In the genomic region with DNA sequence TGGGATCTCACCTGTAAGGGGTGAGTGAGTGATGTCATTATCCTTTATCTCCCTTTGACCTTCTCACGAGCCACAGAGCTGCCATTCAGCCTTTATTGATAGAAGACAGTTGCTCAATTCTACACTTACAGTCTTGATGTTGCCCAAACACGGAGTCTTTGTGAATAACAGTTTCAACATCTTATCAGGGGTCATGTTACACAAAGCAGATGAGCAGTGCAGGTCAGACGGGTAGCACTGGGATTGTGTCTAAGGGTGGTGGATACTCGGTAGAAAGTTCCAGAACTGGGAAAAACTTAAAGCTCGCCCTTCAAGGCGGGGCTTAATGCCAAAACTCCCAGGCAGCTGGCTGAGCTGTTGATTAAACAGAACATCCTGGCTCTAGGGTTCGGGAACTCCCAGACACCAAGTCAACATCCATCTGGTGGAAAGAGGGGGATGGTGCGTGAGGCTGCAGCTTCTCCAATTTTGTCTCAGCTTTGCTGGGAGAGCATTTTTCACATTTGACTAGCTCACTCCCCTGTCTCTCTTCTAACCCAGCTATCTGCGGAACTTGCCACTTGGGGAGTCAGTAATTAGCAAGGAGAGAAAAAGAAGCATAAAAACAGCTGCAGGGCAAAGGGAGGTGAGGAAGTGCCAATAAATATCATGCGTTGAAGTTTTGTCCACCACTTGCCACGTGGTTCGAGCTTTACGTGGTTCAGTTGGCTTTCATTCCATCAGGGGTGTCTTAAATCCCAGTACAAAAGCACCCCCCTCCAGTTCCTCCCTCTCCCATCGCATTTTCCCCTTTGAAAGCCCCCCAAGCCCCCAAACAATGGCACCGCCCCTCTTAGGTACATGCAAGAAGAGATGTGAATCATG, we compare ENCODE assay signal across 13 cellular contexts. TPM values are rescaled to one million over a fixed set of nuclear protein-coding genes. Genes with fewer than 3 reads are reported as not detected.
DNase-seq lines count a peak whose midpoint lies in the region; TF ChIP-seq lines count a peak whose summit lies in the region.
"Had no signal": no experiment of that assay in that cellular context is flagged by ENCODE, and none has a peak within 500 bp of the region (broad histone marks: within the 10 kb centered on the region; RNA-seq: fewer than 3 reads in every experiment).

No MANE protein-coding gene starts in this region.

- H3K27ac Mint-ChIP-seq in mesothelial cell of epicardium: no peak overlapping the region
- no peak overlapping the region for H3K27ac Mint-ChIP-seq in CD8-positive, alpha-beta memory T cell
- H3K27ac Mint-ChIP-seq: CD4-positive, alpha-beta T cell had no signal

- H3K4ac ChIP-seq in mesenchymal stem cell (ENCODE audit: low read depth in 1 of 2, low read length in 2 of 2): no peak overlapping the region

- H3K4me1 ChIP-seq in adipocyte (ENCODE audit: control insufficient read depth, insufficient read depth, low read length) (peaks cover 14% of the 10 kb centered on the region), mesenchymal stem cell (ENCODE audit: control insufficient read depth, insufficient read depth, low read depth, low read length) (peaks cover 1% of the 10 kb centered on the region)
- H3K4me1 ChIP-seq in CD8-positive, alpha-beta memory T cell (ENCODE audit: insufficient read depth, low read length): no peaks in the 10 kb centered on the region

- H3K79me1 ChIP-seq in mesenchymal stem cell (replicated peaks; ENCODE audit: low read length, poor library complexity, severe bottlenecking): no peaks in the 10 kb centered on the region

- no peak overlapping the region for H4K91ac ChIP-seq in mesenchymal stem cell (ENCODE audit: low read length)

- no peak overlapping the region for H2AK5ac ChIP-seq in mesenchymal stem cell (ENCODE audit: low read length, severe bottlenecking)

- no peak overlapping the region for H3K4me3 Mint-ChIP-seq in mesothelial cell of epicardium
- no peak overlapping the region for H3K4me3 Mint-ChIP-seq in CD8-positive, alpha-beta memory T cell
- H3K4me3 Mint-ChIP-seq: CD4-positive, alpha-beta T cell had no signal

- WGBS in mesenchymal stem cell: 79% methylated on average over 14 of the region's 15 CpGs

- no peak overlapping the region for H3K4me2 ChIP-seq in mesenchymal stem cell (ENCODE audit: low read length, poor library complexity, severe bottlenecking)

- H2BK5ac ChIP-seq in mesenchymal stem cell (ENCODE audit: low read depth, low read length, poor library complexity, severe bottlenecking): no peak overlapping the region

- H2AFZ ChIP-seq in mesenchymal stem cell (ENCODE audit: low read depth, low read length): no peak overlapping the region

- H3K9me3 ChIP-seq in adipocyte (ENCODE audit: control insufficient read depth, low read length) (no peaks in the 10 kb centered on the region), mesenchymal stem cell (ENCODE audit: control insufficient read depth, low read length) (no peaks in the 10 kb centered on the region)
- no peaks in the 10 kb centered on the region for H3K9me3 ChIP-seq in CD8-positive, alpha-beta memory T cell (ENCODE audit: low read length)

- no peak overlapping the region for H3K18ac ChIP-seq in mesenchymal stem cell (ENCODE audit: low read depth in 1 of 2, low read length in 2 of 2)

- peak; percentile 10 for DNase-seq in AG09309 (ENCODE audit: low read depth)
- DNase-seq in LNCaP clone FGC (ENCODE audit: low read depth): peak; percentile 10
- peak; percentile 48 for DNase-seq in adipocyte (ENCODE audit: low read depth)
- peak; percentile 2 for DNase-seq in mesenchymal stem cell
- no peak for DNase-seq in RKO (ENCODE audit: low spot score)
- no peak for DNase-seq in mesothelial cell of epicardium (ENCODE audit: low spot score in 2 of 2, unreplicated experiment in 2 of 2)
- no peak for DNase-seq in activated CD4-positive, CD25-positive, alpha-beta regulatory T cell treated with anti-CD3 and anti-CD28 coated beads, Interleukin-2, amount 50 U/mL, for 72 hours
- DNase-seq in CD8-positive, alpha-beta memory T cell: no peak
- DNase-seq: activated naive CD4-positive, alpha-beta T cell treated with Interleukin-2 at 50 U/mL for 16 hours; CD4-positive, alpha-beta T cell; mesendoderm; NK-92 treated with Interleukin-12 subunit alpha and Interleukin-12 subunit beta, amount 100 ng/mL, for 24 hours had no signal

- TF ChIP-seq CTCF in AG09309 (IDR thresholded peaks at IDR 0.05; ENCODE audit: control insufficient read depth, insufficient read depth, low read depth, low read length, missing control alignments) (no peak), LNCaP clone FGC (IDR thresholded peaks at IDR 0.05; ENCODE audit: control insufficient read depth, extremely low read depth, insufficient read depth) (no peak), mesothelial cell of epicardium (IDR thresholded peaks at IDR 0.05; ENCODE audit: unreplicated experiment) (no peak)

- H2BK15ac ChIP-seq in mesenchymal stem cell (ENCODE audit: low read depth, poor library complexity, severe bottlenecking): no peak overlapping the region

- no peak overlapping the region for H3K14ac ChIP-seq in mesenchymal stem cell (ENCODE audit: low read length in 2 of 2)

- H3K27ac ChIP-seq in mesenchymal stem cell (ENCODE audit: low read length, poor library complexity, severe bottlenecking): no peak overlapping the region
- no peak overlapping the region for H3K27ac ChIP-seq in CD8-positive, alpha-beta memory T cell (ENCODE audit: low read depth, low read length)
- H3K27ac ChIP-seq: VCaP had no signal

- H3K27me3 ChIP-seq in adipocyte (replicated peaks; ENCODE audit: control insufficient read depth, insufficient read depth, low read length) (peaks cover 3% of the 10 kb centered on the region), mesenchymal stem cell (ENCODE audit: control insufficient read depth in 1 of 2, insufficient read depth in 1 of 2, low read length in 2 of 2) (peaks cover 11 to 45% of the 10 kb centered on the region in 2 experiments)
- H3K27me3 ChIP-seq in CD8-positive, alpha-beta memory T cell (ENCODE audit: insufficient read depth, low read length, poor library complexity, severe bottlenecking): no peaks in the 10 kb centered on the region

- H3K9ac ChIP-seq in adipocyte (ENCODE audit: low read length): no peak overlapping the region
- H3K9ac ChIP-seq in mesenchymal stem cell (ENCODE audit: low read length): no peak overlapping the region

- H3K27me3 Mint-ChIP-seq in mesothelial cell of epicardium (ENCODE audit: low read depth): peaks cover 25% of the 10 kb centered on the region
- peaks cover 9 to 14% of the 10 kb centered on the region in 2 donors for H3K27me3 Mint-ChIP-seq in CD8-positive, alpha-beta memory T cell

- H3K4me1 Mint-ChIP-seq in mesothelial cell of epicardium: peaks cover 14% of the 10 kb centered on the region
- H3K4me1 Mint-ChIP-seq in CD8-positive, alpha-beta memory T cell: no peaks in the 10 kb centered on the region

- CTCF ChIA-PET in CD8-positive, alpha-beta memory T cell (lab: Charles Lee): no interaction called here

- H2BK120ac ChIP-seq in mesenchymal stem cell (ENCODE audit: low read depth, low read length): no peak overlapping the region

- H4K8ac ChIP-seq in mesenchymal stem cell (ENCODE audit: low read length): no peak overlapping the region

- H3K36me3 Mint-ChIP-seq in mesothelial cell of epicardium: no peaks in the 10 kb centered on the region
- H3K36me3 Mint-ChIP-seq in CD8-positive, alpha-beta memory T cell: no peaks in the 10 kb centered on the region

- no peaks in the 10 kb centered on the region for H3K9me3 Mint-ChIP-seq in mesothelial cell of epicardium
- peaks cover 0 to 2% (median 0%) of the 10 kb centered on the region in 5 donors for H3K9me3 Mint-ChIP-seq in CD8-positive, alpha-beta memory T cell
- H3K9me3 Mint-ChIP-seq: CD4-positive, alpha-beta T cell had no signal

- H3K36me3 ChIP-seq in adipocyte (ENCODE audit: control insufficient read depth, insufficient read depth, low read length, severe bottlenecking) (no peaks in the 10 kb centered on the region), mesenchymal stem cell (ENCODE audit: control insufficient read depth in 1 of 2, insufficient read depth in 2 of 2, low read depth in 1 of 2, low read length in 2 of 2) (no peaks in the 10 kb centered on the region)
- no peaks in the 10 kb centered on the region for H3K36me3 ChIP-seq in CD8-positive, alpha-beta memory T cell (ENCODE audit: insufficient read depth, low read length)

- H2BK12ac ChIP-seq in mesenchymal stem cell (ENCODE audit: low read length in 2 of 2): no peak overlapping the region

- H3K23ac ChIP-seq in mesenchymal stem cell (ENCODE audit: low read length in 2 of 2): no peak overlapping the region

- POLR2A ChIA-PET in CD8-positive, alpha-beta memory T cell (lab: Charles Lee): no interaction called here

- H3K4me3 ChIP-seq in AG09309 (ENCODE audit: control insufficient read depth, low read depth, low read length) (no peak overlapping the region), LNCaP clone FGC (ENCODE audit: low read depth, low read length) (no peak overlapping the region), adipocyte (ENCODE audit: low read length) (no peak overlapping the region), mesenchymal stem cell (ENCODE audit: insufficient read depth in 1 of 2, low read depth in 1 of 2, low read length in 2 of 2) (no peak overlapping the region)
- no peak overlapping the region for H3K4me3 ChIP-seq in CD8-positive, alpha-beta memory T cell (ENCODE audit: low read length)

RNA-seq across cellular contexts. Expression of a gene that starts 31.0 kb away (rescaled TPM):
- polyA plus RNA-seq in mesenchymal stem cell (2013, experiment 1 of 2): not detected
- not detected for polyA plus RNA-seq in mesenchymal stem cell (2013, experiment 2 of 2)
- 0.11 TPM in 1 of 3 replicates, not detected in the others for total RNA-seq in mesothelial cell of epicardium
- total RNA-seq in CD8-positive, alpha-beta memory T cell: not detected
- not detected for polyA plus RNA-seq in CD8-positive, alpha-beta memory T cell
- total RNA-seq: CD4-positive, alpha-beta T cell had no signal

Comparison
In these comparisons a context has a peak if more than half of its experiments do, and no peak if none do; other contexts are left out.
1. DNase-seq: peak in AG09309 (single experiment), LNCaP clone FGC (single experiment), adipocyte (single experiment) and mesenchymal stem cell (single experiment); none in RKO (single experiment), mesothelial cell of epicardium (0 of 2), activated CD4-positive, CD25-positive, alpha-beta regulatory T cell treated with anti-CD3 and anti-CD28 coated beads, Interleukin-2, amount 50 U/mL, for 72 hours (single experiment) and CD8-positive, alpha-beta memory T cell (0 of 5).